12 cellular contexts compared by ENCODE assay signal in the genomic region with DNA sequence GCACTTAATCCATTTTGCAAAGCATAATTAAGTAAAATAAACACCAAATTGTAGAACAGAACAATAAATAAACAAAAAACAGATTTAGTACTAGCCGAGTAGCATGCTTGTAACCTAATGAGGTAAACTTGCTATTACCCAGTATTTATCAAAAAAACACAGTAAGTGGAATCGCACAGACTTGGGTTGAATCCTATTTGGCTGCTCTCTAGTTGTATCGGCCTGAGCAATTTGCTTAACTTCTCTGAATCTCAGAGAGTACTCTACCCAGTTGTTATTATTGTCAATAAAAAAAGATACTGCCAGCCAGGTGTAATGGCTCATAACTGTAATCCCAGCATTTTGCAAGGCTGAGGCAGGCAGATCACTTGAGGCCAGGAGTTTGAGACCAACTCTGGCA.
"Had no signal": no experiment of that assay in that cellular context is flagged by ENCODE, and none has a peak within 500 bp of the region (broad histone marks: within the 10 kb centered on the region; RNA-seq: fewer than 3 reads in every experiment).

No MANE protein-coding gene starts in this region.

- H3K36me3 Mint-ChIP-seq: activated naive CD4-positive, alpha-beta T cell treated with anti-CD3 and anti-CD28 coated beads, Interleukin-2, amount 10 ng/mL, durations not matched to agents 7 days and 5 days had no signal

- H3K9me3 Mint-ChIP-seq: activated naive CD4-positive, alpha-beta T cell treated with anti-CD3 and anti-CD28 coated beads, Interleukin-2, amount 10 ng/mL, durations not matched to agents 7 days and 5 days; activated T-helper 2 cell treated with anti-CD3 and anti-CD28 coated beads, Interferon-gamma antibody, Interleukin-2, Interleukin-4, amounts not matched to agents 10 μg/mL and 5 μg/mL and 100 μg/mL, durations not matched to agents 14 hours and 24 hours and 36 hours; stimulated activated naive CD8-positive, alpha-beta T cell treated with anti-CD3 and anti-CD28 coated beads, Interleukin-15, amount 100 ng/mL, for 72 hours had no signal

- H3K4me3 Mint-ChIP-seq: activated naive CD4-positive, alpha-beta T cell treated with anti-CD3 and anti-CD28 coated beads, Interleukin-2, amount 10 ng/mL, durations not matched to agents 7 days and 5 days; stimulated activated naive CD8-positive, alpha-beta T cell treated with anti-CD3 and anti-CD28 coated beads, Interleukin-15, amount 100 ng/mL, for 72 hours had no signal

- ATAC-seq: stimulated activated naive CD8-positive, alpha-beta T cell treated with anti-CD3 and anti-CD28 coated beads, Interleukin-15, amount 100 ng/mL, for 72 hours had no signal

- FAIRE-seq: endothelial cell of umbilical vein, urothelium cell line had no signal

- H3K27ac ChIP-seq: testis had no signal

- H3K4me1 ChIP-seq: testis had no signal

- H3K27ac Mint-ChIP-seq: activated naive CD4-positive, alpha-beta T cell treated with anti-CD3 and anti-CD28 coated beads, Interleukin-2, amount 10 ng/mL, durations not matched to agents 7 days and 5 days; activated T-helper 2 cell treated with anti-CD3 and anti-CD28 coated beads, Interferon-gamma antibody, Interleukin-2, Interleukin-4, amounts not matched to agents 10 μg/mL and 5 μg/mL and 100 μg/mL, durations not matched to agents 14 hours and 24 hours and 36 hours; stimulated activated naive CD8-positive, alpha-beta T cell treated with anti-CD3 and anti-CD28 coated beads, Interleukin-15, amount 100 ng/mL, for 72 hours had no signal

- H3K27me3 ChIP-seq: esophagus squamous epithelium, testis had no signal

- H3K36me3 ChIP-seq: esophagus squamous epithelium had no signal

- H3K4me3 ChIP-seq: esophagus squamous epithelium, testis had no signal

- DNase-seq: activated CD4-positive, alpha-beta T cell treated with anti-CD3 and anti-CD28 coated beads, Interleukin-2, amount 50 U/mL, for 48 hours; activated CD4-positive, CD25-positive, alpha-beta regulatory T cell treated with anti-CD3 and anti-CD28 coated beads, Interleukin-2, amount 50 U/mL, for 72 hours; activated naive CD4-positive, alpha-beta T cell treated with anti-CD3 and anti-CD28 coated beads, Interleukin-2, amount 10 ng/mL, durations not matched to agents 7 days and 5 days; effector CD4-positive, alpha-beta T cell; esophagus squamous epithelium; hypothalamus; stimulated activated CD4-positive, alpha-beta T cell treated with anti-CD3 and anti-CD28 coated beads, Interleukin-1b, Interleukin-23, amount 100 ng/mL, for 48 hours; stimulated activated naive CD8-positive, alpha-beta T cell treated with anti-CD3 and anti-CD28 coated beads, Interleukin-15, amount 100 ng/mL, for 72 hours had no signal

- H3K9me3 ChIP-seq: esophagus squamous epithelium, testis had no signal

- H3K4me1 Mint-ChIP-seq: activated naive CD4-positive, alpha-beta T cell treated with anti-CD3 and anti-CD28 coated beads, Interleukin-2, amount 10 ng/mL, durations not matched to agents 7 days and 5 days; stimulated activated naive CD8-positive, alpha-beta T cell treated with anti-CD3 and anti-CD28 coated beads, Interleukin-15, amount 100 ng/mL, for 72 hours had no signal

- H3K27me3 Mint-ChIP-seq: activated naive CD4-positive, alpha-beta T cell treated with anti-CD3 and anti-CD28 coated beads, Interleukin-2, amount 10 ng/mL, durations not matched to agents 7 days and 5 days; stimulated activated naive CD8-positive, alpha-beta T cell treated with anti-CD3 and anti-CD28 coated beads, Interleukin-15, amount 100 ng/mL, for 72 hours had no signal
